1 cellular context compared by ENCODE assay signal in the genomic region with DNA sequence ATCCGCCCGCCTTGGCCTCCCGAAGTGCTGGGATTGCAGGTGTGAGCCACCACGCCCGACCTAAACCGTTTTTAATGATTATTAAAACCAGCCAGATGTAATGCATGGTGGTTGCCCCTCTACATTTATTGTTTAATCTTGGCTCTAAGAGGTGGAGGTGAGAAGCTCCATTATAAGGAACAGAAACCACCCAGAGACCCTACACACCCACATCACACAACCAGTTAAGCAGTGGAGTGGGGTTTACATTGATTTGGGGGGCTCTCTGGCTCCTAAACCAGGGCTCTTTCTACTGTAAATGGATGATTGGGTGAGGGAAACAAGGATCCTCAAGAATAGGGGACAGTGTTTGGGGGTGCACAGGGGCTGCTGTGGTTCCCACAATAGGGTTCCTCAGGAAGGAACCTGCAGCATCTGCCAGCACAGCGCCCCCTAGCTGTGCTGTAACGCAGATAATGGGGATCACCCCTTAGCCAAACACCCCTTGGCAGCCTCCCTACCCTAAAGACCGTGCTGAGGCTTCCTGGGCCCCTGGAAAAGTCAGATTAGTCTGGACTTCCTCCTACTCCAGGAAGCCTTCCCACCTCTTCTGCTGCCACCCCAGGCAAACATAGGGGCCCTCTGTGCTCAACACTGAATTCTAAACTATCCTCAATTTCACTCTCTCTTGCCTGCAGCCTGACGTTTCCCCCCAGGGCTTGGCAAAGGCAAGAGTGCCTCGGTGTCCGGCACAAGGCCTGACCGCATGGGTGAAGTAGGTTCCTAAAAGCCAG.
TF ChIP-seq lines count a peak whose summit lies in the region.

No MANE protein-coding gene starts in this region.

TF ChIP-seq in HepG2, 621 proteins besides CTCF, POLR2A, EP300 and RAD21 (continues in another document):
- peak; percentile 50; the same call in 1 of the 2 replicates for TF ChIP-seq ZMYM3 (CRISPR knock-in tag; IDR thresholded peaks at IDR 0.05)
- TF ChIP-seq, protein P1, sequence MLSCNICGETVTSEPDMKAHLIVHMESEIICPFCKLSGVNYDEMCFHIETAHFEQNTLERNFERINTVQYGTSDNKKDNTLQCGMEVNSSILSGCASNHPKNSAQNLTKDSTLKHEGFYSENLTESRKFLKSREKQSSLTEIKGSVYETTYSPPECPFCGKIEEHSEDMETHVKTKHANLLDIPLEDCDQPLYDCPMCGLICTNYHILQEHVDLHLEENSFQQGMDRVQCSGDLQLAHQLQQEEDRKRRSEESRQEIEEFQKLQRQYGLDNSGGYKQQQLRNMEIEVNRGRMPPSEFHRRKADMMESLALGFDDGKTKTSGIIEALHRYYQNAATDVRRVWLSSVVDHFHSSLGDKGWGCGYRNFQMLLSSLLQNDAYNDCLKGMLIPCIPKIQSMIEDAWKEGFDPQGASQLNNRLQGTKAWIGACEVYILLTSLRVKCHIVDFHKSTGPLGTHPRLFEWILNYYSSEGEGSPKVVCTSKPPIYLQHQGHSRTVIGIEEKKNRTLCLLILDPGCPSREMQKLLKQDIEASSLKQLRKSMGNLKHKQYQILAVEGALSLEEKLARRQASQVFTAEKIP (CRISPR knock-in tag; IDR thresholded peaks at IDR 0.05; ENCODE audit: borderline replicate concordance) = no peak
- TF ChIP-seq ISL2 (CRISPR knock-in tag; IDR thresholded peaks at IDR 0.05) = no peak
- TF ChIP-seq, protein P2, sequence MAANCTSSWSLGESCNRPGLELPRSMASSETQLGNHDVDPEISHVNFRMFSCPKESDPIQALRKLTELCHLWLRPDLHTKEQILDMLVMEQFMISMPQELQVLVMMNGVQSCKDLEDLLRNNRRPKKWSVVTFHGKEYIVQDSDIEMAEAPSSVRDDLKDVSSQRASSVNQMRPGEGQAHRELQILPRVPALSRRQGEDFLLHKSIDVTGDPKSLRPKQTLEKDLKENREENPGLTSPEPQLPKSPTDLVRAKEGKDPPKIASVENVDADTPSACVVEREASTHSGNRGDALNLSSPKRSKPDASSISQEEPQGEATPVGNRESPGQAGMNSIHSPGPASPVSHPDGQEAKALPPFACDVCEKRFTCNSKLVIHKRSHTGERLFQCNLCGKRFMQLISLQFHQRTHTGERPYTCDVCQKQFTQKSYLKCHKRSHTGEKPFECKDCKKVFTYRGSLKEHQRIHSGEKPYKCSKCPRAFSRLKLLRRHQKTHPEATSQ (CRISPR knock-in tag; IDR thresholded peaks at IDR 0.05; ENCODE audit: borderline replicate concordance) = no peak
- no peak for TF ChIP-seq SUZ12 (IDR thresholded peaks at IDR 0.05; ENCODE audit: low read depth, low read length)
- TF ChIP-seq ZBTB20 (CRISPR knock-in tag; IDR thresholded peaks at IDR 0.05; ENCODE audit: borderline replicate concordance, low read depth) = no peak
- TF ChIP-seq ZBTB42 (CRISPR knock-in tag; IDR thresholded peaks at IDR 0.05) = no peak
- no peak for TF ChIP-seq ZMYM4 (CRISPR knock-in tag; IDR thresholded peaks at IDR 0.05)
- TF ChIP-seq MIER3 (CRISPR knock-in tag; IDR thresholded peaks at IDR 0.05; ENCODE audit: borderline replicate concordance) = no peak
- TF ChIP-seq HNRNPL (IDR thresholded peaks at IDR 0.05; ENCODE audit: low read depth, low read length) = no peak
- peak; percentile 79 for TF ChIP-seq XRCC5 (optimal IDR thresholded peaks at IDR 0.05; ENCODE audit: low read length)
- no peak for TF ChIP-seq SP5 (CRISPR knock-in tag; IDR thresholded peaks at IDR 0.05; ENCODE audit: borderline replicate concordance, low read depth)
- TF ChIP-seq, protein P3, sequence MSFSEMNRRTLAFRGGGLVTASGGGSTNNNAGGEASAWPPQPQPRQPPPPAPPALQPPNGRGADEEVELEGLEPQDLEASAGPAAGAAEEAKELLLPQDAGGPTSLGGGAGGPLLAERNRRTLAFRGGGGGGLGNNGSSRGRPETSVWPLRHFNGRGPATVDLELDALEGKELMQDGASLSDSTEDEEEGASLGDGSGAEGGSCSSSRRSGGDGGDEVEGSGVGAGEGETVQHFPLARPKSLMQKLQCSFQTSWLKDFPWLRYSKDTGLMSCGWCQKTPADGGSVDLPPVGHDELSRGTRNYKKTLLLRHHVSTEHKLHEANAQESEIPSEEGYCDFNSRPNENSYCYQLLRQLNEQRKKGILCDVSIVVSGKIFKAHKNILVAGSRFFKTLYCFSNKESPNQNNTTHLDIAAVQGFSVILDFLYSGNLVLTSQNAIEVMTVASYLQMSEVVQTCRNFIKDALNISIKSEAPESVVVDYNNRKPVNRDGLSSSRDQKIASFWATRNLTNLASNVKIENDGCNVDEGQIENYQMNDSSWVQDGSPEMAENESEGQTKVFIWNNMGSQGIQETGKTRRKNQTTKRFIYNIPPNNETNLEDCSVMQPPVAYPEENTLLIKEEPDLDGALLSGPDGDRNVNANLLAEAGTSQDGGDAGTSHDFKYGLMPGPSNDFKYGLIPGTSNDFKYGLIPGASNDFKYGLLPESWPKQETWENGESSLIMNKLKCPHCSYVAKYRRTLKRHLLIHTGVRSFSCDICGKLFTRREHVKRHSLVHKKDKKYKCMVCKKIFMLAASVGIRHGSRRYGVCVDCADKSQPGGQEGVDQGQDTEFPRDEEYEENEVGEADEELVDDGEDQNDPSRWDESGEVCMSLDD (CRISPR knock-in tag; IDR thresholded peaks at IDR 0.05; ENCODE audit: borderline replicate concordance) = peak; percentile 86; the same call in 1 of the 2 replicates
- no peak for TF ChIP-seq THYN1 (CRISPR knock-in tag; IDR thresholded peaks at IDR 0.05; ENCODE audit: borderline replicate concordance, low read depth)
- TF ChIP-seq RBM22 (optimal IDR thresholded peaks at IDR 0.05; ENCODE audit: low read length) = peak; percentile 72
- TF ChIP-seq, protein P4, sequence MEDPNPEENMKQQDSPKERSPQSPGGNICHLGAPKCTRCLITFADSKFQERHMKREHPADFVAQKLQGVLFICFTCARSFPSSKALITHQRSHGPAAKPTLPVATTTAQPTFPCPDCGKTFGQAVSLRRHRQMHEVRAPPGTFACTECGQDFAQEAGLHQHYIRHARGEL (CRISPR knock-in tag; IDR thresholded peaks at IDR 0.05) = no peak
- no peak for TF ChIP-seq NFRKB (IDR thresholded peaks at IDR 0.05)
- TF ChIP-seq GATAD2A (CRISPR knock-in tag; IDR thresholded peaks at IDR 0.05) = peak; percentile 31; the same call in 1 of the 2 replicates
- TF ChIP-seq KLF15 (CRISPR knock-in tag; IDR thresholded peaks at IDR 0.05; ENCODE audit: borderline replicate concordance) = no peak
- no peak for TF ChIP-seq NFIC (IDR thresholded peaks at IDR 0.05; ENCODE audit: low read length)
- TF ChIP-seq ERF (CRISPR knock-in tag; IDR thresholded peaks at IDR 0.05) = no peak
- TF ChIP-seq, protein P5, sequence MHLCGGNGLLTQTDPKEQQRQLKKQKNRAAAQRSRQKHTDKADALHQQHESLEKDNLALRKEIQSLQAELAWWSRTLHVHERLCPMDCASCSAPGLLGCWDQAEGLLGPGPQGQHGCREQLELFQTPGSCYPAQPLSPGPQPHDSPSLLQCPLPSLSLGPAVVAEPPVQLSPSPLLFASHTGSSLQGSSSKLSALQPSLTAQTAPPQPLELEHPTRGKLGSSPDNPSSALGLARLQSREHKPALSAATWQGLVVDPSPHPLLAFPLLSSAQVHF (CRISPR knock-in tag; IDR thresholded peaks at IDR 0.05) = no peak
- TF ChIP-seq, protein P6, sequence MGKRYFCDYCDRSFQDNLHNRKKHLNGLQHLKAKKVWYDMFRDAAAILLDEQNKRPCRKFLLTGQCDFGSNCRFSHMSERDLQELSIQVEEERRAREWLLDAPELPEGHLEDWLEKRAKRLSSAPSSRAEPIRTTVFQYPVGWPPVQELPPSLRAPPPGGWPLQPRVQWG (CRISPR knock-in tag; IDR thresholded peaks at IDR 0.05; ENCODE audit: borderline replicate concordance, low read depth) = no peak
- no peak for TF ChIP-seq ZNF746 (CRISPR knock-in tag; IDR thresholded peaks at IDR 0.05)
- peak; percentile 50; the same call in 1 of the 2 replicates for TF ChIP-seq TBX2 (CRISPR knock-in tag; IDR thresholded peaks at IDR 0.05; ENCODE audit: borderline replicate concordance)
- no peak for TF ChIP-seq ZNF556 (CRISPR knock-in tag; IDR thresholded peaks at IDR 0.05; ENCODE audit: borderline replicate concordance)
- TF ChIP-seq, protein P7, sequence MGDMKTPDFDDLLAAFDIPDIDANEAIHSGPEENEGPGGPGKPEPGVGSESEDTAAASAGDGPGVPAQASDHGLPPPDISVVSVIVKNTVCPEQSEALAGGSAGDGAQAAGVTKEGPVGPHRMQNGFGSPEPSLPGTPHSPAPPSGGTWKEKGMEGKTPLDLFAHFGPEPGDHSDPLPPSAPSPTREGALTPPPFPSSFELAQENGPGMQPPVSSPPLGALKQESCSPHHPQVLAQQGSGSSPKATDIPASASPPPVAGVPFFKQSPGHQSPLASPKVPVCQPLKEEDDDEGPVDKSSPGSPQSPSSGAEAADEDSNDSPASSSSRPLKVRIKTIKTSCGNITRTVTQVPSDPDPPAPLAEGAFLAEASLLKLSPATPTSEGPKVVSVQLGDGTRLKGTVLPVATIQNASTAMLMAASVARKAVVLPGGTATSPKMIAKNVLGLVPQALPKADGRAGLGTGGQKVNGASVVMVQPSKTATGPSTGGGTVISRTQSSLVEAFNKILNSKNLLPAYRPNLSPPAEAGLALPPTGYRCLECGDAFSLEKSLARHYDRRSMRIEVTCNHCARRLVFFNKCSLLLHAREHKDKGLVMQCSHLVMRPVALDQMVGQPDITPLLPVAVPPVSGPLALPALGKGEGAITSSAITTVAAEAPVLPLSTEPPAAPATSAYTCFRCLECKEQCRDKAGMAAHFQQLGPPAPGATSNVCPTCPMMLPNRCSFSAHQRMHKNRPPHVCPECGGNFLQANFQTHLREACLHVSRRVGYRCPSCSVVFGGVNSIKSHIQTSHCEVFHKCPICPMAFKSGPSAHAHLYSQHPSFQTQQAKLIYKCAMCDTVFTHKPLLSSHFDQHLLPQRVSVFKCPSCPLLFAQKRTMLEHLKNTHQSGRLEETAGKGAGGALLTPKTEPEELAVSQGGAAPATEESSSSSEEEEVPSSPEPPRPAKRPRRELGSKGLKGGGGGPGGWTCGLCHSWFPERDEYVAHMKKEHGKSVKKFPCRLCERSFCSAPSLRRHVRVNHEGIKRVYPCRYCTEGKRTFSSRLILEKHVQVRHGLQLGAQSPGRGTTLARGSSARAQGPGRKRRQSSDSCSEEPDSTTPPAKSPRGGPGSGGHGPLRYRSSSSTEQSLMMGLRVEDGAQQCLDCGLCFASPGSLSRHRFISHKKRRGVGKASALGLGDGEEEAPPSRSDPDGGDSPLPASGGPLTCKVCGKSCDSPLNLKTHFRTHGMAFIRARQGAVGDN (CRISPR knock-in tag; IDR thresholded peaks at IDR 0.05) = no peak
- TF ChIP-seq RORA (CRISPR knock-in tag; IDR thresholded peaks at IDR 0.05) = no peak
- TF ChIP-seq, protein P8, sequence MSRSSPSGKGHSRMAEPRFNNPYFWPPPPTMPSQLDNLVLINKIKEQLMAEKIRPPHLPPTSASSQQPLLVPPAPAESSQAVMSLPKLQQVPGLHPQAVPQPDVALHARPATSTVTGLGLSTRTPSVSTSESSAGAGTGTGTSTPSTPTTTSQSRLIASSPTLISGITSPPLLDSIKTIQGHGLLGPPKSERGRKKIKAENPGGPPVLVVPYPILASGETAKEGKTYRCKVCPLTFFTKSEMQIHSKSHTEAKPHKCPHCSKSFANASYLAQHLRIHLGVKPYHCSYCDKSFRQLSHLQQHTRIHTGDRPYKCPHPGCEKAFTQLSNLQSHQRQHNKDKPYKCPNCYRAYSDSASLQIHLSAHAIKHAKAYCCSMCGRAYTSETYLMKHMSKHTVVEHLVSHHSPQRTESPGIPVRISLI (CRISPR knock-in tag; IDR thresholded peaks at IDR 0.05; ENCODE audit: borderline replicate concordance) = no peak
- TF ChIP-seq, protein P9, sequence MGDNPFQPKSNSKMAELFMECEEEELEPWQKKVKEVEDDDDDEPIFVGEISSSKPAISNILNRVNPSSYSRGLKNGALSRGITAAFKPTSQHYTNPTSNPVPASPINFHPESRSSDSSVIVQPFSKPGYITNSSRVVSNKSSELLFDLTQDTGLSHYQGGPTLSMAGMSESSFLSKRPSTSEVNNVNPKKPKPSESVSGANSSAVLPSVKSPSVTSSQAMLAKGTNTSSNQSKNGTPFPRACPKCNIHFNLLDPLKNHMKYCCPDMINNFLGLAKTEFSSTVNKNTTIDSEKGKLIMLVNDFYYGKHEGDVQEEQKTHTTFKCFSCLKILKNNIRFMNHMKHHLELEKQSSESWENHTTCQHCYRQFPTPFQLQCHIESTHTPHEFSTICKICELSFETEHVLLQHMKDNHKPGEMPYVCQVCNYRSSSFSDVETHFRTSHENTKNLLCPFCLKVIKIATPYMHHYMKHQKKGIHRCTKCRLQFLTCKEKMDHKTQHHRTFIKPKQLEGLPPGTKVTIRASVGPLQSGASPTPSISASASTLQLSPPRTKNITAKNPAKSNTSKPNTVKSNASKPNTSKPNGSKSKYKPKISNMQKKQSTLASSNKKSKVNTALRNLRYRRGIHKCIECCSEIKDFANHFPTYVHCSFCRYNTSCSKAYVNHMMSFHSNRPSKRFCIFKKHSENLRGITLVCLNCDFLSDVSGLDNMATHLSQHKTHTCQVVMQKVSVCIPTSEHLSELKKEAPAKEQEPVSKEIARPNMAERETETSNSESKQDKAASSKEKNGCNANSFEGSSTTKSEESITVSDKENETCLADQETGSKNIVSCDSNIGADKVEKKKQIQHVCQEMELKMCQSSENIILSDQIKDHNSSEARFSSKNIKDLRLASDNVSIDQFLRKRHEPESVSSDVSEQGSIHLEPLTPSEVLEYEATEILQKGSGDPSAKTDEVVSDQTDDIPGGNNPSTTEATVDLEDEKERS (CRISPR knock-in tag; IDR thresholded peaks at IDR 0.05) = peak; percentile 53; the same call in 1 of the 2 replicates
- TF ChIP-seq TAF15 (IDR thresholded peaks at IDR 0.05; ENCODE audit: low read depth, low read length, poor library complexity, severe bottlenecking) = no peak
- TF ChIP-seq NFE2 (CRISPR knock-in tag; IDR thresholded peaks at IDR 0.05) = no peak
- TF ChIP-seq, protein P10, sequence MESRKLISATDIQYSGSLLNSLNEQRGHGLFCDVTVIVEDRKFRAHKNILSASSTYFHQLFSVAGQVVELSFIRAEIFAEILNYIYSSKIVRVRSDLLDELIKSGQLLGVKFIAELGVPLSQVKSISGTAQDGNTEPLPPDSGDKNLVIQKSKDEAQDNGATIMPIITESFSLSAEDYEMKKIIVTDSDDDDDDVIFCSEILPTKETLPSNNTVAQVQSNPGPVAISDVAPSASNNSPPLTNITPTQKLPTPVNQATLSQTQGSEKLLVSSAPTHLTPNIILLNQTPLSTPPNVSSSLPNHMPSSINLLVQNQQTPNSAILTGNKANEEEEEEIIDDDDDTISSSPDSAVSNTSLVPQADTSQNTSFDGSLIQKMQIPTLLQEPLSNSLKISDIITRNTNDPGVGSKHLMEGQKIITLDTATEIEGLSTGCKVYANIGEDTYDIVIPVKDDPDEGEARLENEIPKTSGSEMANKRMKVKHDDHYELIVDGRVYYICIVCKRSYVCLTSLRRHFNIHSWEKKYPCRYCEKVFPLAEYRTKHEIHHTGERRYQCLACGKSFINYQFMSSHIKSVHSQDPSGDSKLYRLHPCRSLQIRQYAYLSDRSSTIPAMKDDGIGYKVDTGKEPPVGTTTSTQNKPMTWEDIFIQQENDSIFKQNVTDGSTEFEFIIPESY (CRISPR knock-in tag; IDR thresholded peaks at IDR 0.05) = no peak
- TF ChIP-seq, protein P11, sequence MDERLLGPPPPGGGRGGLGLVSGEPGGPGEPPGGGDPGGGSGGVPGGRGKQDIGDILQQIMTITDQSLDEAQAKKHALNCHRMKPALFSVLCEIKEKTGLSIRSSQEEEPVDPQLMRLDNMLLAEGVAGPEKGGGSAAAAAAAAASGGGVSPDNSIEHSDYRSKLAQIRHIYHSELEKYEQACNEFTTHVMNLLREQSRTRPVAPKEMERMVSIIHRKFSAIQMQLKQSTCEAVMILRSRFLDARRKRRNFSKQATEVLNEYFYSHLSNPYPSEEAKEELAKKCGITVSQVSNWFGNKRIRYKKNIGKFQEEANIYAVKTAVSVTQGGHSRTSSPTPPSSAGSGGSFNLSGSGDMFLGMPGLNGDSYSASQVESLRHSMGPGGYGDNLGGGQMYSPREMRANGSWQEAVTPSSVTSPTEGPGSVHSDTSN (CRISPR knock-in tag; IDR thresholded peaks at IDR 0.05) = no peak
- TF ChIP-seq, protein P12, sequence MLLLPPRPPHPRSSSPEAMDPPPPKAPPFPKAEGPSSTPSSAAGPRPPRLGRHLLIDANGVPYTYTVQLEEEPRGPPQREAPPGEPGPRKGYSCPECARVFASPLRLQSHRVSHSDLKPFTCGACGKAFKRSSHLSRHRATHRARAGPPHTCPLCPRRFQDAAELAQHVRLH (CRISPR knock-in tag; IDR thresholded peaks at IDR 0.05; ENCODE audit: borderline replicate concordance, low read depth) = no peak
